In genomic region chr20:5135363-5136012, GRCh38 we compare ENCODE assay signal across 1 cellular context.
TF ChIP-seq lines count a peak whose summit lies in the region.

No MANE protein-coding gene starts in this region.

TF ChIP-seq in IMR-90, 13 proteins besides CTCF, POLR2A, EP300 and RAD21 (continued from another document):
- TF ChIP-seq, protein P1, sequence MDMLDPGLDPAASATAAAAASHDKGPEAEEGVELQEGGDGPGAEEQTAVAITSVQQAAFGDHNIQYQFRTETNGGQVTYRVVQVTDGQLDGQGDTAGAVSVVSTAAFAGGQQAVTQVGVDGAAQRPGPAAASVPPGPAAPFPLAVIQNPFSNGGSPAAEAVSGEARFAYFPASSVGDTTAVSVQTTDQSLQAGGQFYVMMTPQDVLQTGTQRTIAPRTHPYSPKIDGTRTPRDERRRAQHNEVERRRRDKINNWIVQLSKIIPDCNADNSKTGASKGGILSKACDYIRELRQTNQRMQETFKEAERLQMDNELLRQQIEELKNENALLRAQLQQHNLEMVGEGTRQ (IDR thresholded peaks at IDR 0.05; ENCODE audit: low read depth, low read length) = no peak
- TF ChIP-seq RCOR1 (IDR thresholded peaks at IDR 0.05; ENCODE audit: insufficient replicate concordance, low read length) (no peak), CHD1 (IDR thresholded peaks at IDR 0.05; ENCODE audit: low read depth, low read length) (no peak)
